1 cellular context compared by ENCODE assay signal in genomic region chr6:28794175-28795002, GRCh38.
A peak's percentile ranks its signal among the peaks of the same experiment; 100 is the strongest.
TF ChIP-seq lines count a peak whose summit lies in the region.

No MANE protein-coding gene starts in this region.

TF ChIP-seq in K562, 482 proteins besides CTCF, POLR2A, EP300 and RAD21 (continued from another document and continues in another):
- TF ChIP-seq ZNF277 (CRISPR knock-in tag; IDR thresholded peaks at IDR 0.05; ENCODE audit: borderline replicate concordance) = no peak
- TF ChIP-seq CTCFL (IDR thresholded peaks at IDR 0.05; ENCODE audit: borderline replicate concordance, insufficient read depth, low read depth, low read length, poor library complexity, severe bottlenecking) = no peak
- no peak for TF ChIP-seq MITF (IDR thresholded peaks at IDR 0.05)
- TF ChIP-seq KLF1 (tag; IDR thresholded peaks at IDR 0.05) = no peak; the same call in 1 of the 2 replicates
- TF ChIP-seq ATF2 (CRISPR knock-in tag; IDR thresholded peaks at IDR 0.05) = no peak
- TF ChIP-seq THRA (IDR thresholded peaks at IDR 0.05) = no peak
- 0 out of 2 replicates have a peak, but pooled peaks have one; percentile 11 for TF ChIP-seq CREM (IDR thresholded peaks at IDR 0.05; ENCODE audit: low read depth)
- TF ChIP-seq MCM3 (IDR thresholded peaks at IDR 0.05) = no peak
- no peak for TF ChIP-seq PHB (CRISPR knock-in tag; IDR thresholded peaks at IDR 0.05)
- TF ChIP-seq NR4A1 (CRISPR knock-in tag; IDR thresholded peaks at IDR 0.05) = no peak
- no peak for TF ChIP-seq NR4A1 (tag; IDR thresholded peaks at IDR 0.05)
- TF ChIP-seq ZNF830 (CRISPR knock-in tag; IDR thresholded peaks at IDR 0.05) = no peak
- TF ChIP-seq BDP1 (IDR thresholded peaks at IDR 0.05; ENCODE audit: insufficient read depth, insufficient read length) = no peak
- no peak for TF ChIP-seq ZC3H8 (IDR thresholded peaks at IDR 0.05)
- no peak for TF ChIP-seq HCFC1 (IDR thresholded peaks at IDR 0.05; ENCODE audit: low read depth, low read length)
- no peak for TF ChIP-seq SMARCB1 (IDR thresholded peaks at IDR 0.05; ENCODE audit: insufficient read length, low read depth)
- no peak for TF ChIP-seq GTF2B (IDR thresholded peaks at IDR 0.05; ENCODE audit: extremely low read depth, insufficient read length)
- no peak for TF ChIP-seq SIN3A (IDR thresholded peaks at IDR 0.05; ENCODE audit: borderline replicate concordance in 2 of 2, control insufficient read depth in 1 of 2, low read depth in 2 of 2, low read length in 2 of 2)
- no peak for TF ChIP-seq NFIC (IDR thresholded peaks at IDR 0.05)
- TF ChIP-seq POLR2AphosphoS5 (IDR thresholded peaks at IDR 0.05; ENCODE audit: control insufficient read depth, insufficient read depth, low read depth, low read length) = no peak
- no peak for TF ChIP-seq POLR3A (IDR thresholded peaks at IDR 0.05; ENCODE audit: borderline replicate concordance, extremely low read depth, insufficient read depth, insufficient read length)
- TF ChIP-seq ASH1L (IDR thresholded peaks at IDR 0.05; ENCODE audit: borderline replicate concordance, low read depth, partially characterized antibody) = no peak
- no peak for TF ChIP-seq HNRNPUL1 (IDR thresholded peaks at IDR 0.05; ENCODE audit: low read length)
- peak; percentile 60; the same call in 1 of the 2 replicates for TF ChIP-seq HES1 (IDR thresholded peaks at IDR 0.05; ENCODE audit: low read depth)
- TF ChIP-seq TBL1XR1 (IDR thresholded peaks at IDR 0.05; ENCODE audit: low read length in 2 of 2) = 0 out of 4 replicates have a peak, but pooled peaks of 1 of the 2 experiments have one; percentile 15
- TF ChIP-seq KLF13 (tag; IDR thresholded peaks at IDR 0.05; ENCODE audit: borderline replicate concordance, low read depth) = no peak
- TF ChIP-seq MYC (IDR thresholded peaks at IDR 0.05; ENCODE audit: low read depth, low read length) = no peak
- TF ChIP-seq MYC (CRISPR knock-in tag; IDR thresholded peaks at IDR 0.05; ENCODE audit: borderline replicate concordance, low read depth) = no peak
- no peak for TF ChIP-seq CREB3L1 (IDR thresholded peaks at IDR 0.05; ENCODE audit: borderline replicate concordance, low read depth)
- no peak for TF ChIP-seq THAP7 (CRISPR knock-in tag; IDR thresholded peaks at IDR 0.05)
- no peak for TF ChIP-seq NCOA1 (IDR thresholded peaks at IDR 0.05; ENCODE audit: low read depth)
- TF ChIP-seq ZNF12 (CRISPR knock-in tag; IDR thresholded peaks at IDR 0.05) = no peak
- TF ChIP-seq SFPQ (IDR thresholded peaks at IDR 0.05; ENCODE audit: low read depth, low read length) = no peak
- no peak for TF ChIP-seq LARP7 (IDR thresholded peaks at IDR 0.05)
- no peak for TF ChIP-seq GABPA (tag; conservative IDR thresholded peaks at IDR 0.05; ENCODE audit: low read depth)
- TF ChIP-seq ZZZ3 (IDR thresholded peaks at IDR 0.05) = no peak
- no peak for TF ChIP-seq ZNF655 (CRISPR knock-in tag; IDR thresholded peaks at IDR 0.05)
- TF ChIP-seq NCOA4 (IDR thresholded peaks at IDR 0.05; ENCODE audit: partially characterized antibody) = no peak
- no peak for TF ChIP-seq PRPF4 (IDR thresholded peaks at IDR 0.05; ENCODE audit: insufficient read depth, low read depth, low read length, poor library complexity, severe bottlenecking)
- no peak for TF ChIP-seq ZNF696 (CRISPR knock-in tag; conservative IDR thresholded peaks at IDR 0.05)
- TF ChIP-seq GTF2A2 (tag; IDR thresholded peaks at IDR 0.05) = no peak
- TF ChIP-seq ZKSCAN3 (CRISPR knock-in tag; IDR thresholded peaks at IDR 0.05) = no peak
- TF ChIP-seq CXXC5 (CRISPR knock-in tag; IDR thresholded peaks at IDR 0.05) = peak; percentile 70
- no peak for TF ChIP-seq ESRRB (CRISPR knock-in tag; IDR thresholded peaks at IDR 0.05; ENCODE audit: borderline replicate concordance)
- no peak for TF ChIP-seq CREBBP (IDR thresholded peaks at IDR 0.05; ENCODE audit: low read depth, low read length)
- no peak for TF ChIP-seq RBM14 (IDR thresholded peaks at IDR 0.05; ENCODE audit: borderline replicate concordance, insufficient read depth, low read depth, low read length)
- TF ChIP-seq GABPB1 (CRISPR knock-in tag; IDR thresholded peaks at IDR 0.05) = no peak
- TF ChIP-seq PCBP1 (IDR thresholded peaks at IDR 0.05; ENCODE audit: low read depth, low read length, poor library complexity, severe bottlenecking) = no peak
- no peak for TF ChIP-seq XRCC5 (IDR thresholded peaks at IDR 0.05; ENCODE audit: low read depth, low read length)
- TF ChIP-seq L3MBTL2 (IDR thresholded peaks at IDR 0.05) = peak; percentile 40; the same call in 1 of the 2 replicates
- TF ChIP-seq HMG20A (CRISPR knock-in tag; conservative IDR thresholded peaks at IDR 0.05) = no peak
- peak; percentile 70 for TF ChIP-seq NFE2 (IDR thresholded peaks at IDR 0.05; ENCODE audit: low read depth)
- no peak for TF ChIP-seq ZBTB5 (IDR thresholded peaks at IDR 0.05)
- TF ChIP-seq HDGF (IDR thresholded peaks at IDR 0.05) = no peak
